8 cellular contexts compared by ENCODE assay signal in the genomic region with DNA sequence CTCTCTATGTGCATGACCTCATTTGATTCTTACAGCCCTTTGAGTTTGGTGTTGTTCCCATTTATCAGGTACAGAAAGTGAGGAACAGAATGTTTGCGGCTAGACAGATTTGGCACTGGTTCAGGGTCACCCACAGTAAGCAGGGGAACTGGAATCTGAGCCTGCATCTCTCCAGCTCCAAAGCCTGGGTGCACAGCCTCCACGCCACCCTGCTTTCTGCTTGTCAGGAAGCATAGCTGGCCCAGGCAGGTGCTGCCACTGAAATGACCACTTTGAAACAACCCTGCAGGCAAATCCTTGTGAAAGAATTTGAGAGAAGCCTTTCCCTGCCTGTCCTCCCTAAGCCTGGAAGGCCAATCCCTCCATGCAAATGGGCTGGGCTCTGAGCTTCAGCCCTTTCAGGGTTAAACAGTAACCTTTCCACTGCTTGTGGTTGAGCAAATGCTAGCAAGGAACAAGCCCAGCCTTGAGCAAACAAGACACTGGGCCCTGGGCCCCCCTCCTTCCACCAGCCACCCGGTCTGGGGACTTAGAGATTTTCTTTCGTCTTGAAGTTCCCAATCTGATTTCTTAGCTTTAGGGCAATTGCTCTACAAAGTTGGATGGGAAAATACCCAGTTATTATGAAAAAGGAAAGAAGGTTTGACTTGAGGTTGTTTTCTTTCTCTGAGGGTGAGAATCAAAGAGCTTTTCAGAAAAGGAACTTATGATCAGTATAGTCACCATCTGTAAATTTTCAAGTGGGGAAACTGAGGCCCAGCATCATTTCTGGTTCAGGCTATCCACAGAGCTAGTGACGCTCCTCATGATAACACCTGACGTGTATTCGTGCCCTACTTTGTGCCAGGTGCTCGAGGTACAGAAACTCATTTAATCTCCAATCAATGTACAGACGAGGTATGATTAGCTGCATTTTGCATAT. TPM values are rescaled to one million over a fixed set of nuclear protein-coding genes. Genes with fewer than 3 reads are reported as not detected.
A peak's percentile ranks its signal among the peaks of the same experiment; 100 is the strongest.
DNase-seq lines count a peak whose midpoint lies in the region; ATAC-seq, FAIRE-seq and TF ChIP-seq lines count a peak whose summit lies in the region.

No MANE protein-coding gene starts in this region.

- no peak overlapping the region for H2BK5ac ChIP-seq in trophoblast cell (ENCODE audit: low read depth, low read length, poor library complexity)

- H2AFZ ChIP-seq in trophoblast cell (ENCODE audit: insufficient read depth, low read length, poor library complexity), result no peak overlapping the region

- H3K27ac Mint-ChIP-seq in natural killer cell treated with Interleukin-12 subunit alpha and Interleukin-12 subunit beta and Interleukin-15 and Interleukin-18, amount 100 ng/mL, for 72 hours, result no peak overlapping the region

- H3K4me3 ChIP-seq in bronchial epithelial cell (ENCODE audit: low read depth, low read length) (no peak overlapping the region), trophoblast cell (ENCODE audit: low read depth, low read length) (no peak overlapping the region)

- no peaks in the 10 kb centered on the region for H3K9me3 Mint-ChIP-seq in natural killer cell treated with Interleukin-12 subunit alpha and Interleukin-12 subunit beta and Interleukin-15 and Interleukin-18, amount 100 ng/mL, for 72 hours

- no peak overlapping the region for H4K91ac ChIP-seq in trophoblast cell (ENCODE audit: low read depth, low read length)

- H2BK12ac ChIP-seq in trophoblast cell (ENCODE audit: low read length), result no peak overlapping the region

- peaks cover 0 to 3% of the 10 kb centered on the region in 2 donors for H3K4me1 Mint-ChIP-seq in natural killer cell treated with Interleukin-12 subunit alpha and Interleukin-12 subunit beta and Interleukin-15 and Interleukin-18, amount 100 ng/mL, for 72 hours (ENCODE audit: low read depth in 2 of 2)

- H3K9me3 ChIP-seq in trophoblast cell (ENCODE audit: insufficient read depth, low read depth, low read length), result no peaks in the 10 kb centered on the region

- no peak overlapping the region for H2BK120ac ChIP-seq in trophoblast cell (ENCODE audit: insufficient read depth, low read length, poor library complexity)

- H3K4me2 ChIP-seq in trophoblast cell (ENCODE audit: low read length), result no peak overlapping the region

- H3K27me3 ChIP-seq in bronchial epithelial cell (ENCODE audit: control insufficient read depth, insufficient read depth, low read length), result no peaks in the 10 kb centered on the region
- peaks cover 3% of the 10 kb centered on the region for H3K27me3 ChIP-seq in trophoblast cell (ENCODE audit: insufficient read depth, low read length)

- no peak overlapping the region for H4K8ac ChIP-seq in trophoblast cell (ENCODE audit: low read depth, low read length)

- no peak overlapping the region for H2AK5ac ChIP-seq in trophoblast cell (ENCODE audit: low read length)

- H3K4ac ChIP-seq in trophoblast cell (ENCODE audit: low read depth, low read length), result no peak overlapping the region

- H3K18ac ChIP-seq in trophoblast cell (ENCODE audit: low read length), result no peak overlapping the region

- H3K27me3 Mint-ChIP-seq in natural killer cell treated with Interleukin-12 subunit alpha and Interleukin-12 subunit beta and Interleukin-15 and Interleukin-18, amount 100 ng/mL, for 72 hours, result peaks cover 39 to 54% of the 10 kb centered on the region in 2 donors

- no peak overlapping the region for H4K12ac ChIP-seq in trophoblast cell (ENCODE audit: low read depth, low read length)

- H3K36me3 ChIP-seq in bronchial epithelial cell (ENCODE audit: control insufficient read depth, insufficient read depth, low read length) (peaks cover 24% of the 10 kb centered on the region), trophoblast cell (ENCODE audit: control insufficient read depth in 1 of 2, insufficient read depth in 2 of 2, low read length in 2 of 2) (no peaks in the 10 kb centered on the region)

- no peak overlapping the region for H3K23ac ChIP-seq in trophoblast cell (ENCODE audit: low read length)

- DNase-seq in bronchial epithelial cell (ENCODE audit: low read depth), result peak; percentile 80
- peak; percentile 26 to 36 for DNase-seq in trophoblast cell
- DNase-seq in activated CD4-positive, alpha-beta T cell treated with anti-CD3 and anti-CD28 coated beads, Interleukin-2, amount 50 U/mL, for 48 hours, result no peak
- no peak for DNase-seq in D341Med (ENCODE audit: low spot score)
- DNase-seq in HUDEP-2 (lab: John Stamatoyannopoulos, UW; ENCODE audit: unreplicated experiment in 76 of 76), result no peak
- no peak for DNase-seq in natural killer cell treated with Interleukin-12 subunit alpha and Interleukin-12 subunit beta and Interleukin-15 and Interleukin-18, amount 100 ng/mL, for 72 hours (ENCODE audit: low spot score)

- H3K36me3 Mint-ChIP-seq in natural killer cell treated with Interleukin-12 subunit alpha and Interleukin-12 subunit beta and Interleukin-15 and Interleukin-18, amount 100 ng/mL, for 72 hours, result no peaks in the 10 kb centered on the region

- peak; percentile 70 for FAIRE-seq in bronchial epithelial cell (lab: Jason Lieb, UNC)

- no peak overlapping the region for H3K14ac ChIP-seq in trophoblast cell (ENCODE audit: low read length)

- no peak overlapping the region for H3K9ac ChIP-seq in trophoblast cell (ENCODE audit: low read length)

- no CpG with 5 or more reads among the region's 9 CpGs for WGBS in trophoblast cell (ENCODE audit: extremely low coverage, insufficient coverage, insufficient read length)

- H3K79me1 ChIP-seq in trophoblast cell (ENCODE audit: low read length), result no peaks in the 10 kb centered on the region

- H3K79me2 ChIP-seq in trophoblast cell (ENCODE audit: control insufficient read depth, insufficient read depth, low read length, poor library complexity), result no peaks in the 10 kb centered on the region

- no peak overlapping the region for H3K4me3 Mint-ChIP-seq in natural killer cell treated with Interleukin-12 subunit alpha and Interleukin-12 subunit beta and Interleukin-15 and Interleukin-18, amount 100 ng/mL, for 72 hours

- ATAC-seq in GM19395 (IDR thresholded peaks at IDR 0.05; ENCODE audit: unreplicated experiment) (peak; percentile 95), HG03432 (IDR thresholded peaks at IDR 0.05; ENCODE audit: unreplicated experiment) (peak; percentile 85)
- no peak for ATAC-seq in natural killer cell treated with Interleukin-12 subunit alpha and Interleukin-12 subunit beta and Interleukin-15 and Interleukin-18, amount 100 ng/mL, for 72 hours

- TF ChIP-seq CTCF in bronchial epithelial cell (IDR thresholded peaks at IDR 0.05; ENCODE audit: insufficient read depth, low read length, severe bottlenecking), result no peak

- peaks cover 5 to 18% of the 10 kb centered on the region in 2 experiments for H3K4me1 ChIP-seq in trophoblast cell (ENCODE audit: control insufficient read depth in 1 of 2, insufficient read depth in 2 of 2, low read length in 2 of 2)

- no peak overlapping the region for H3K27ac ChIP-seq in trophoblast cell (ENCODE audit: low read depth, low read length)

RNA-seq across cellular contexts. Expression of a gene that starts 19.4 kb away (rescaled TPM):
- total RNA-seq in bronchial epithelial cell, result 239 and 322 TPM in 2 replicates
- polyA plus RNA-seq in trophoblast cell (2013), result 0.03 and 0.04 TPM in 2 replicates
- under 1 TPM in 1 of 2 donors, not detected in 1; 0.50 TPM for total RNA-seq in natural killer cell treated with Interleukin-12 subunit alpha and Interleukin-12 subunit beta and Interleukin-15 and Interleukin-18, amount 100 ng/mL, for 72 hours

Comparison
In these comparisons a context has a peak if more than half of its experiments do, and no peak if none do; other contexts are left out.
1. ATAC-seq: peak in GM19395 (single experiment) and HG03432 (single experiment); none in natural killer cell treated with Interleukin-12 subunit alpha and Interleukin-12 subunit beta and Interleukin-15 and Interleukin-18, amount 100 ng/mL, for 72 hours (0 of 2).
2. DNase-seq: peak in bronchial epithelial cell (single experiment) and trophoblast cell (2 of 2); none in activated CD4-positive, alpha-beta T cell treated with anti-CD3 and anti-CD28 coated beads, Interleukin-2, amount 50 U/mL, for 48 hours (0 of 2), D341Med (single experiment), HUDEP-2 (0 of 76) and natural killer cell treated with Interleukin-12 subunit alpha and Interleukin-12 subunit beta and Interleukin-15 and Interleukin-18, amount 100 ng/mL, for 72 hours (single experiment).
3. RNA of a gene that starts 19.4 kb away (total RNA-seq): 239 to 322 TPM in bronchial epithelial cell; 0.50 TPM in natural killer cell treated with Interleukin-12 subunit alpha and Interleukin-12 subunit beta and Interleukin-15 and Interleukin-18, amount 100 ng/mL, for 72 hours; every median in the first group is over 100 times any median in the second.